8 cellular contexts compared by ENCODE assay signal in the genomic region with DNA sequence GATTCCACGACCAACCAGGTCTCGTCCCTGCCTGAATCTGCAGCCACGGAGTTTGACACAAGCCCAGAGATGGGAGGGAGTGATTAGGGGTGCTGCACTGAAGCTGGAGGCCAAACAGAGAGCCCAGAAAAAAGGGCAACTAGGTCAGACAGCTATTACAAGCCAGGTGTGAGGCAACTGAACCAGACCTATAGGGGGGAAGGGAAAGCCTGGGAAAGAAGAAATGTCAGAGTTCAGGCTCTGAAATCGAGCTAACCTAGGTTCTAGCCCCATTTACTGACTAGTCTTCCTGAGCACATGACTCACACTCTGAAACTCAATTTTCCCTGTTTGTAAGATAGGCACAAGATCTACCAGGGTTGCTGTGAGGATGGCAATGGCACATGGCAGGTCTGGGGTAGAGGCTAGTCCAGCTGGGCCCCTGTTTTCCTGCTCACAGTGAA. TPM values are rescaled to one million over a fixed set of nuclear protein-coding genes. Genes with fewer than 3 reads are reported as not detected.
A peak's percentile ranks its signal among the peaks of the same experiment; 100 is the strongest.
DNase-seq lines count a peak whose midpoint lies in the region; ATAC-seq lines count a peak whose summit lies in the region.

No MANE protein-coding gene starts in this region.

- peaks cover 16% of the 10 kb centered on the region for H3K36me3 ChIP-seq in iPS-15b (ENCODE audit: control insufficient read depth, insufficient read depth, low read length)

- H3K4me3 ChIP-seq in iPS-15b (ENCODE audit: low read depth, low read length): peak overlapping the region; percentile 90

- peaks cover 60% of the 10 kb centered on the region for H3K4me1 Mint-ChIP-seq in activated CD4-positive, alpha-beta T cell treated with anti-CD3 and anti-CD28 coated beads, Interleukin-2, amount 10 ng/mL, durations not matched to agents 24 days and 14 days
- peaks cover 55% of the 10 kb centered on the region for H3K4me1 Mint-ChIP-seq in activated T-helper 2 cell treated with anti-CD3 and anti-CD28 coated beads, Interferon-gamma antibody, Interleukin-2, Interleukin-4, amounts not matched to agents 10 μg/mL and 5 μg/mL and 100 μg/mL, durations not matched to agents 14 hours and 24 hours and 36 hours (ENCODE audit: low read depth)
- H3K4me1 Mint-ChIP-seq in stimulated activated naive B cell treated with anti-CD40 and anti-IgM and Interleukin-4, amounts not matched to agents 10 μg/mL and 1 μg/mL and 100 μg/mL, for 72 hours: peaks cover 29 to 36% of the 10 kb centered on the region in 2 donors

- no peaks in the 10 kb centered on the region for H3K27me3 ChIP-seq in iPS-15b (ENCODE audit: control insufficient read depth, insufficient read depth, low read length)

- no peak for DNase-seq in activated CD4-positive, alpha-beta T cell treated with anti-CD3 and anti-CD28 coated beads, Interleukin-2, amount 10 ng/mL, durations not matched to agents 24 days and 14 days
- no peak for DNase-seq in activated CD4-positive, alpha-beta T cell treated with anti-CD3 and anti-CD28 coated beads for 48 hours
- DNase-seq in activated T-helper 2 cell treated with anti-CD3 and anti-CD28 coated beads, Interferon-gamma antibody, Interleukin-2, Interleukin-4, amounts not matched to agents 10 μg/mL and 5 μg/mL and 100 μg/mL, durations not matched to agents 14 hours and 24 hours and 36 hours (ENCODE audit: low spot score): no peak
- DNase-seq in stimulated activated naive B cell treated with anti-CD40 and anti-IgM and Interleukin-4, amounts not matched to agents 10 μg/mL and 1 μg/mL and 100 μg/mL, for 72 hours: no peak
- DNase-seq in DMS153 treated with DMSO at 0.1 percent for 48 hours (lab: John Stamatoyannopoulos, UW; ENCODE audit: unreplicated experiment): no peak
- DNase-seq in occipital lobe (lab: John Stamatoyannopoulos, UW): no peak

- H3K27ac Mint-ChIP-seq in activated CD4-positive, alpha-beta T cell treated with anti-CD3 and anti-CD28 coated beads, Interleukin-2, amount 10 ng/mL, durations not matched to agents 24 days and 14 days: peak overlapping the region; percentile 96
- H3K27ac Mint-ChIP-seq in activated T-helper 2 cell treated with anti-CD3 and anti-CD28 coated beads, Interferon-gamma antibody, Interleukin-2, Interleukin-4, amounts not matched to agents 10 μg/mL and 5 μg/mL and 100 μg/mL, durations not matched to agents 14 hours and 24 hours and 36 hours: peak overlapping the region; percentile 23
- no peak overlapping the region for H3K27ac Mint-ChIP-seq in stimulated activated naive B cell treated with anti-CD40 and anti-IgM and Interleukin-4, amounts not matched to agents 10 μg/mL and 1 μg/mL and 100 μg/mL, for 72 hours

- peaks cover 5% of the 10 kb centered on the region for H3K27me3 Mint-ChIP-seq in activated CD4-positive, alpha-beta T cell treated with anti-CD3 and anti-CD28 coated beads, Interleukin-2, amount 10 ng/mL, durations not matched to agents 24 days and 14 days
- peaks cover 4% of the 10 kb centered on the region for H3K27me3 Mint-ChIP-seq in activated T-helper 2 cell treated with anti-CD3 and anti-CD28 coated beads, Interferon-gamma antibody, Interleukin-2, Interleukin-4, amounts not matched to agents 10 μg/mL and 5 μg/mL and 100 μg/mL, durations not matched to agents 14 hours and 24 hours and 36 hours (ENCODE audit: low read depth)
- H3K27me3 Mint-ChIP-seq in stimulated activated naive B cell treated with anti-CD40 and anti-IgM and Interleukin-4, amounts not matched to agents 10 μg/mL and 1 μg/mL and 100 μg/mL, for 72 hours: peaks cover 12 to 50% of the 10 kb centered on the region in 2 donors

- no peaks in the 10 kb centered on the region for H3K9me3 ChIP-seq in iPS-15b (ENCODE audit: control insufficient read depth, insufficient read depth, low read length)

- peaks cover 12% of the 10 kb centered on the region for H3K4me1 ChIP-seq in iPS-15b (ENCODE audit: control insufficient read depth, insufficient read depth, low read length)

- H3K9ac ChIP-seq in iPS-15b (ENCODE audit: low read depth, low read length): peak overlapping the region; percentile 89

- peak overlapping the region; percentile 99 for H3K4me3 Mint-ChIP-seq in activated CD4-positive, alpha-beta T cell treated with anti-CD3 and anti-CD28 coated beads, Interleukin-2, amount 10 ng/mL, durations not matched to agents 24 days and 14 days
- peak overlapping the region; percentile 93 for H3K4me3 Mint-ChIP-seq in activated T-helper 2 cell treated with anti-CD3 and anti-CD28 coated beads, Interferon-gamma antibody, Interleukin-2, Interleukin-4, amounts not matched to agents 10 μg/mL and 5 μg/mL and 100 μg/mL, durations not matched to agents 14 hours and 24 hours and 36 hours (ENCODE audit: low read depth)
- H3K4me3 Mint-ChIP-seq in stimulated activated naive B cell treated with anti-CD40 and anti-IgM and Interleukin-4, amounts not matched to agents 10 μg/mL and 1 μg/mL and 100 μg/mL, for 72 hours: peak overlapping the region; percentile 95 to 98

- no peak for ATAC-seq in stimulated activated naive B cell treated with anti-CD40 and anti-IgM and Interleukin-4, amounts not matched to agents 10 μg/mL and 1 μg/mL and 100 μg/mL, for 72 hours (replicated peaks)
- no peak for ATAC-seq in GM18873 (IDR thresholded peaks at IDR 0.05; ENCODE audit: low FRiP score, unreplicated experiment)

- H3K9me3 Mint-ChIP-seq in activated CD4-positive, alpha-beta T cell treated with anti-CD3 and anti-CD28 coated beads, Interleukin-2, amount 10 ng/mL, durations not matched to agents 24 days and 14 days: no peaks in the 10 kb centered on the region
- peaks cover 4% of the 10 kb centered on the region for H3K9me3 Mint-ChIP-seq in activated T-helper 2 cell treated with anti-CD3 and anti-CD28 coated beads, Interferon-gamma antibody, Interleukin-2, Interleukin-4, amounts not matched to agents 10 μg/mL and 5 μg/mL and 100 μg/mL, durations not matched to agents 14 hours and 24 hours and 36 hours
- no peaks in the 10 kb centered on the region for H3K9me3 Mint-ChIP-seq in stimulated activated naive B cell treated with anti-CD40 and anti-IgM and Interleukin-4, amounts not matched to agents 10 μg/mL and 1 μg/mL and 100 μg/mL, for 72 hours

- intact Hi-C loops in activated CD4-positive, alpha-beta T cell treated with anti-CD3 and anti-CD28 coated beads, Interleukin-2, amount 10 ng/mL, durations not matched to agents 24 days and 14 days (cut with micrococcal nuclease): no loop called here
- intact Hi-C loops in activated T-helper 2 cell treated with anti-CD3 and anti-CD28 coated beads, Interferon-gamma antibody, Interleukin-2, Interleukin-4, amounts not matched to agents 10 μg/mL and 5 μg/mL and 100 μg/mL, durations not matched to agents 14 hours and 24 hours and 36 hours (cut with micrococcal nuclease): no loop called here

- H3K36me3 Mint-ChIP-seq in activated CD4-positive, alpha-beta T cell treated with anti-CD3 and anti-CD28 coated beads, Interleukin-2, amount 10 ng/mL, durations not matched to agents 24 days and 14 days (ENCODE audit: low read depth): peaks cover 51% of the 10 kb centered on the region
- H3K36me3 Mint-ChIP-seq in activated T-helper 2 cell treated with anti-CD3 and anti-CD28 coated beads, Interferon-gamma antibody, Interleukin-2, Interleukin-4, amounts not matched to agents 10 μg/mL and 5 μg/mL and 100 μg/mL, durations not matched to agents 14 hours and 24 hours and 36 hours (ENCODE audit: low read depth): peaks cover 61% of the 10 kb centered on the region
- peaks cover 39 to 59% of the 10 kb centered on the region in 2 donors for H3K36me3 Mint-ChIP-seq in stimulated activated naive B cell treated with anti-CD40 and anti-IgM and Interleukin-4, amounts not matched to agents 10 μg/mL and 1 μg/mL and 100 μg/mL, for 72 hours

RNA-seq across cellular contexts. Expression of gene DHCR24, which starts 1.7 kb away (rescaled TPM):
- total RNA-seq in activated CD4-positive, alpha-beta T cell treated with anti-CD3 and anti-CD28 coated beads, Interleukin-2, amount 10 ng/mL, durations not matched to agents 24 days and 14 days: 207 and 211 TPM in 2 replicates
- 223 and 231 TPM in 2 replicates for total RNA-seq in activated T-helper 2 cell treated with anti-CD3 and anti-CD28 coated beads, Interferon-gamma antibody, Interleukin-2, Interleukin-4, amounts not matched to agents 10 μg/mL and 5 μg/mL and 100 μg/mL, durations not matched to agents 14 hours and 24 hours and 36 hours
- total RNA-seq in occipital lobe: 40.7 TPM
